8 cellular contexts compared by ENCODE assay signal in the genomic region with DNA sequence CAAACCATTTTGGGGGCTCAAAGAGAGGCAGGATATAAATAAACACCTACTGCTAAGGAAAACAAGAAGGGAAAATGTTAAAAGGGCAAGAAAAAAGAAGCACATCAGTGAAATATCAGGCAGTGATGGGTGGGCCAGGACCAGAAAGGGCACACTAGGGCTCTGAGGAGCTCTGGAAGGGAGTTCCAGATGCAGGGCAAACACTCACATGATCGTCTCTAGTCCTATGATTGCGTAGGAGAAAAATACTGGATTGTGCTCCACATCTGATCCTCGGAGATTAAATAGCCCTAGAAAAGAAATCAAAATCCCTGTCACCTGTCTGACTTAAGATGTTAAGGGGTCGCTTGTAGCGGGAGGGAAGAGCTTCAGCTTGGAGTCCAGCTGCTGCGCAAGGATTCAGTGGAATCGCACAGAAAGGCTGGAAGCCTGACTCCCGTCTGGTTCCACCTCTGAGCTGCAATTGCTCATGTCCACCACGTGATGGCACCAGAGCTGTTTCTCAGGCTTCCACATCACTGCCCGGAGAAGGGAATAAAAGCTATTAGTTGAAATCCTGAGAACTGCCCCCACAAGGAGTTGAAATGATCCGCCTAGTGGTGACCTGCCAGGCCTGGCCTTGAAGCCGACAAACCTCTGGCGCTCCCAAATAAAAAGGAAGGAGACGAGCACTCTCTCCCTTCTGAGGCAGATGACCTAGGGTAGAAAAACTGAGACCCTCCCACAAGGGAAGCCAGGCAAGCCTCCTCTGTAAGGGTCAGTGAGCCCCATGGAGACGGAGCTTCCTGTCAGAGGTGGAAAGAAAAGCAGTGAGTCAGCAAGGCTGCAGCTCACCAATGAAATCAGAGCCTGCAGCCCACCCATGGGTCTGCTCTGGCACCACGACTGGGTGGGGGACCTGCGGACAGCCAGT. TPM values are rescaled to one million over a fixed set of nuclear protein-coding genes. Genes with fewer than 3 reads are reported as not detected.
DNase-seq lines count a peak whose midpoint lies in the region; ATAC-seq and TF ChIP-seq lines count a peak whose summit lies in the region.

No MANE protein-coding gene starts in this region.

- H3K9me3 ChIP-seq in AG04450 (ENCODE audit: control insufficient read depth, insufficient read depth, low read length) (no peaks in the 10 kb centered on the region), colonic mucosa (no peaks in the 10 kb centered on the region)

- H3K4me3 ChIP-seq in AG04450 (ENCODE audit: low read depth, low read length) (no peak overlapping the region), colonic mucosa (no peak overlapping the region)

- POLR2A ChIA-PET in AG04450 (lab: Yijun Ruan, JAX) = interaction anchor here (0.5 to 1.4 kb wide), 6 partner anchors 12 to 191 kb away, joined by 3 to 15 read pairs (median 3); partner anchors contain the start of gene ADD3

- peak overlapping the region in 1 of 2 donors; percentile 24 for H3K9ac ChIP-seq in colonic mucosa (ENCODE audit: low read depth in 2 of 2, low read length in 2 of 2)

- DNase-seq in AG04450 (ENCODE audit: low read depth, low spot score) (peak; percentile 77), NCI-H226 (peak; percentile 67), colonic mucosa (peak; percentile 58), left lobe of liver (ENCODE audit: low spot score) (peak; percentile 66)
- peak; percentile 30 to 47 for DNase-seq in activated CD4-positive, alpha-beta T cell treated with anti-CD3 and anti-CD28 coated beads for 24 hours (ENCODE audit: low read depth in 2 of 2)
- DNase-seq in stimulated activated CD4-positive, alpha-beta T cell treated with anti-CD3 and anti-CD28 coated beads, Interleukin-2, amount 100 ng/mL, for 48 hours = peak; percentile 62 to 64

- TF ChIP-seq CTCF in AG04450 (IDR thresholded peaks at IDR 0.05; ENCODE audit: low read depth, low read length) = peak; percentile 97
- peak; percentile 93 for TF ChIP-seq CTCF in colonic mucosa (IDR thresholded peaks at IDR 0.05)

- H3K36me3 ChIP-seq in colonic mucosa = peaks cover 14% of the 10 kb centered on the region

- peak; percentile 69 for ATAC-seq in GM18861 (IDR thresholded peaks at IDR 0.05; ENCODE audit: unreplicated experiment)
- ATAC-seq in HG03139 (IDR thresholded peaks at IDR 0.05; ENCODE audit: unreplicated experiment) = peak; percentile 61
- ATAC-seq in left lobe of liver = peak; percentile 99

- H3K27ac ChIP-seq in AG04450 (ENCODE audit: low read depth, low read length) (peak overlapping the region; percentile 63), colonic mucosa (no peak overlapping the region)

- H3K4me1 ChIP-seq in colonic mucosa = no peaks in the 10 kb centered on the region

- CTCF ChIA-PET in AG04450 (lab: Charles Lee) = interaction anchor here (0.5 to 4.9 kb wide), 90 partner anchors 9 to 1035 kb away, joined by 3 to 52 read pairs (median 7); partner anchors contain the start of genes ADD3, BBIP1, SHOC2 and SMNDC1

- intact Hi-C loops in colonic mucosa (cut with DNase I) = loop anchor here (10.0 kb wide), 2 partner anchors 251 to 391 kb away; no protein-coding TSS in a partner anchor

- no peaks in the 10 kb centered on the region for H3K27me3 ChIP-seq in AG04450 (ENCODE audit: control insufficient read depth, insufficient read depth, low read length)
- H3K27me3 ChIP-seq in colonic mucosa = no peaks in the 10 kb centered on the region

RNA-seq across cellular contexts. Expression of gene XPNPEP1, which starts 39.2 kb away (rescaled TPM):
- polyA plus RNA-seq in AG04450 (2011; rRNA removed) = 134 and 209 TPM in 2 replicates
- 303 and 472 TPM in 2 replicates for polyA minus RNA-seq in AG04450 (2011; rRNA and poly(A)+ RNA removed)
- total RNA-seq in colonic mucosa (100 to 1,000 TPM; 122 to 127 TPM), left lobe of liver (18.7 TPM)
